1 cellular context compared by ENCODE assay signal in genomic region chr14:54116163-54116562, GRCh38.
TF ChIP-seq lines count a peak whose summit lies in the region.

No MANE protein-coding gene starts in this region.

TF ChIP-seq in SK-N-SH, 30 proteins besides CTCF, POLR2A, EP300 and RAD21 (continued from another document):
- TF ChIP-seq ZBTB33 (IDR thresholded peaks at IDR 0.05; ENCODE audit: borderline replicate concordance, low read depth): no peak
- no peak for TF ChIP-seq RXRA (IDR thresholded peaks at IDR 0.05; ENCODE audit: borderline replicate concordance, low read depth)
